18 cellular contexts compared by ENCODE assay signal in the genomic region with DNA sequence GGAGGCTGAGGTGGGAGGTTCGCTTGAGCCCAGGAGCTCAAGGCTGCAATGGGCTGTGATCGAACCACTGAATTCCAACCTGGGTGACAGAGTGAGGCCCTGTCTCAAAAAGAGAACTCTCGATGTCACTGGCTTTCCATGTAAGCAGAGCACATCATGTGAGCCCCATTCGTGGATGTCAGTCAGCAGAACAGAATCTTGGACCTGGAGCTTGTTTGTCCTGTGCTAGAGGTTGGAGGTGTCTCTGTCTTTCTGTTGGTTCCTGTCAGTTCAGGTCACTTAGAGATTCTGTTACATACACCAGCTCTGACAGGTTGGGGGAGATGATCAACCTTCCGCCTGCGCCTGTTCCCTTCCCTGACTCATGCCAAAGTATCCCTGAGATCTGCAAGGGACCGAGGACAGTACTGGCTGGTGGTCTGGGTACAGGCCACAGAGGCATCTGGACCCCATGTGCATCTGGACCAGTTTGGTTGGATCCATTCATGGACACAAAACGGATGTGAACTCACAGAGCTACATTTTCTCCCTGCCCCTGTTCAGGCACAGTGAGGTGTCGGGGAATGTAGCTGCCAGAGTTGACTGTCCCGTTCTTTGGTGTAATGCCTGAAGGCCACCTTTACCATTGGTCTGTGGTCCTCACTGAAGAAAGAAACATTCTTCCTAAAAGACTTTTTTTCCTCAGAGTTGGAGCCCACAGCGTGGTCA. TPM values are rescaled to one million over a fixed set of nuclear protein-coding genes. Genes with fewer than 3 reads are reported as not detected.
A peak's percentile ranks its signal among the peaks of the same experiment; 100 is the strongest.
DNase-seq lines count a peak whose midpoint lies in the region; ATAC-seq and TF ChIP-seq lines count a peak whose summit lies in the region.
"Had no signal": no experiment of that assay in that cellular context is flagged by ENCODE, and none has a peak within 500 bp of the region (broad histone marks: within the 10 kb centered on the region; RNA-seq: fewer than 3 reads in every experiment).

No MANE protein-coding gene starts in this region.

- H3K4me1 ChIP-seq in esophagus squamous epithelium (peaks cover 58 to 86% (median 63%) of the 10 kb centered on the region in 3 donors), gastrocnemius medialis (peaks cover 50 to 53% of the 10 kb centered on the region in 2 donors)

- H3K27me3 ChIP-seq in esophagus squamous epithelium (no peaks in the 10 kb centered on the region), gastrocnemius medialis (no peaks in the 10 kb centered on the region)
- H3K27me3 ChIP-seq: vagina had no signal

- in situ Hi-C loops in gastrocnemius medialis (cut with MboI; ENCODE audit: low sequenced_read_pairs in 4 of 4): loop anchor here in 1 of 4 donors (25.0 kb wide), 1 partner anchor 330 kb away; no protein-coding TSS in a partner anchor

- no peak for TF ChIP-seq POLR2A in esophagus squamous epithelium (IDR thresholded peaks at IDR 0.05)
- TF ChIP-seq POLR2A in gastrocnemius medialis (IDR thresholded peaks at IDR 0.05): no peak

- peaks cover 10 to 43% (median 12%) of the 10 kb centered on the region in 3 donors for H3K36me3 ChIP-seq in esophagus squamous epithelium
- H3K36me3 ChIP-seq in gastrocnemius medialis: peaks cover 0 to 3% of the 10 kb centered on the region in 2 donors

- TF ChIP-seq CTCF in LNCaP clone FGC (IDR thresholded peaks at IDR 0.05; ENCODE audit: control insufficient read depth, extremely low read depth, insufficient read depth): no peak
- TF ChIP-seq CTCF in esophagus squamous epithelium (IDR thresholded peaks at IDR 0.05): no peak
- TF ChIP-seq CTCF in gastrocnemius medialis (IDR thresholded peaks at IDR 0.05 in 4 of 5, conservative IDR thresholded peaks at IDR 0.05 in 1 of 5): no peak

- peak; percentile 16 to 19 for DNase-seq in activated T-cell treated with anti-CD3 and anti-CD28 coated beads, Interleukin-2, amount 50 U/mL, for 48 hours
- DNase-seq in activated T-cell treated with anti-CD3 and anti-CD28 coated beads for 4 hours (no peak), LNCaP clone FGC (ENCODE audit: low read depth) (no peak), esophagus squamous epithelium (lab: John Stamatoyannopoulos, UW) (no peak), gastrocnemius medialis (peak in 1 of 2 donors; percentile 12), SKM-1 (lab: John Stamatoyannopoulos, UW; ENCODE audit: unreplicated experiment) (no peak), DMS 273 (lab: John Stamatoyannopoulos, UW; ENCODE audit: unreplicated experiment) (no peak), NCI-H345 treated with DMSO at 0.1 percent for 48 hours (lab: John Stamatoyannopoulos, UW; ENCODE audit: unreplicated experiment) (no peak)
- DNase-seq: EL; hypothalamus; KBM-7; mucosa of descending colon; NCI-H1092 treated with DMSO at 0.1 percent for 48 hours; NCI-H748 treated with DMSO at 0.1 percent for 48 hours; stimulated activated naive CD4-positive, alpha-beta T cell; SW 1271 had no signal

- ATAC-seq in gastrocnemius medialis: peak in 1 of 2 donors; percentile 56
- ATAC-seq: mucosa of descending colon had no signal

- 65 to 74% methylated on average over 6 to 7 of the region's 11 CpGs for WGBS in esophagus squamous epithelium, 2 donors

- H3K27ac ChIP-seq in esophagus squamous epithelium (peak overlapping the region; percentile 32 to 100 (median 57)), gastrocnemius medialis (peak overlapping the region in 3 of 4 donors; percentile 20 to 93 (median 46))
- H3K27ac ChIP-seq: prostate gland, vagina had no signal

- H3K9me3 ChIP-seq in esophagus squamous epithelium (peaks cover 0 to 12% (median 10%) of the 10 kb centered on the region in 3 donors), gastrocnemius medialis (peaks cover 0 to 6% (median 0%) of the 10 kb centered on the region in 3 donors)
- H3K9me3 ChIP-seq: prostate gland had no signal

- H3K4me3 ChIP-seq in LNCaP clone FGC (ENCODE audit: low read depth, low read length) (peak overlapping the region; percentile 6; the same call in 1 of the 2 replicates), esophagus squamous epithelium (no peak overlapping the region), gastrocnemius medialis (no peak overlapping the region)
- H3K4me3 ChIP-seq: mucosa of descending colon, prostate gland, vagina had no signal

- intact Hi-C loops in esophagus squamous epithelium (cut with DNase I) (no loop called here), gastrocnemius medialis (cut with DNase I; ENCODE audit: low total_unique reads) (no loop called here)

RNA-seq across cellular contexts. Expression of a gene that starts 10.0 kb away (rescaled TPM):
- total RNA-seq in esophagus squamous epithelium (100 to 1,000 TPM; 279 to 327 (median 319) TPM), gastrocnemius medialis (100 to 1,000 TPM; 234 to 422 (median 306) TPM)

RNA-seq across cellular contexts. Expression of a gene that starts 10.6 kb away (rescaled TPM):
- total RNA-seq in esophagus squamous epithelium (10 to 100 TPM in 3 of 4 donors, 1 to 10 TPM in 1; 8.5 to 21.3 (median 18.1) TPM), gastrocnemius medialis (10 to 100 TPM in 1 of 4 donors, 1 to 10 TPM in 3; 5.9 to 11.0 (median 7.8) TPM)

RNA-seq across cellular contexts. Expression of a gene that starts 16.6 kb away (rescaled TPM):
- total RNA-seq in esophagus squamous epithelium (10 to 100 TPM; 33.8 to 62.2 (median 51.2) TPM), gastrocnemius medialis (100 to 1,000 TPM in 1 of 4 donors, 10 to 100 TPM in 3; 64.7 to 123 (median 74.2) TPM)

RNA-seq across cellular contexts. Expression of a gene that starts 47.6 kb away (rescaled TPM):
- total RNA-seq in esophagus squamous epithelium: 100 to 1,000 TPM; 279 to 320 (median 302) TPM
- 100 to 1,000 TPM; 161 to 230 (median 183) TPM for total RNA-seq in gastrocnemius medialis

RNA-seq across cellular contexts. Expression of a gene that starts 57.2 kb away (rescaled TPM):
- 1 to 10 TPM in 1 of 4 donors, under 1 TPM in 3; 0.48 to 2.7 (median 0.66) TPM for total RNA-seq in esophagus squamous epithelium
- under 1 TPM in 2 of 4 donors, not detected in 2; 0.26 to 0.64 TPM for total RNA-seq in gastrocnemius medialis

Comparison
In these comparisons a context has a peak if more than half of its experiments do, and no peak if none do; other contexts are left out.
1. DNase-seq: peak in activated T-cell treated with anti-CD3 and anti-CD28 coated beads, Interleukin-2, amount 50 U/mL, for 48 hours (2 of 2); none in activated T-cell treated with anti-CD3 and anti-CD28 coated beads for 4 hours (single experiment), LNCaP clone FGC (single experiment), esophagus squamous epithelium (single experiment), SKM-1 (single experiment), DMS 273 (single experiment) and NCI-H345 treated with DMSO at 0.1 percent for 48 hours (single experiment).